In the genomic region with DNA sequence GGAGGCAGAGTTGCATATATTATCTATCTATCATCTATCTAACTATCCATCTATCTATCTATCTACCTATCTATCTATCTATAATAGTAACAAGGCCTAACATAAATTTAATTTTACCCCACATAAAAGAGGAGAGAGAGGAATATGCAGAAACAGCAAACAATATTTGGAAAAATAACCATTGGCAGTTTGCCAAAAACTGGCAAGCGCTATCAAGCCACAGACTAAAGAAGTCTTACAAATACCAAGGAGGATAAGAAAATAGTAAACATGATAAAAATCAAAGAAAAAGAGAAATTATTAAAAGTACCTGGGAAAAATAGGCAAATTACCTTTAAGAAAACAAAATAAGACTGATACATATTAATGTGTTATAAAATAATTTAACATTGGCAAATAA, we compare ENCODE assay signal across 18 cellular contexts.
DNase-seq lines count a peak whose midpoint lies in the region; ATAC-seq, FAIRE-seq and TF ChIP-seq lines count a peak whose summit lies in the region.
"Had no signal": no experiment of that assay in that cellular context is flagged by ENCODE, and none has a peak within 500 bp of the region (broad histone marks: within the 10 kb centered on the region; RNA-seq: fewer than 3 reads in every experiment).

No MANE protein-coding gene starts in this region.

- POLR2A ChIA-PET in K562 (lab: Yijun Ruan, JAX): no interaction called here

- intact Hi-C loops in K562 (cut with micrococcal nuclease): no loop called here
- intact Hi-C loops in kidney (cut with DNase I): no loop called here

- BruUV-seq in K562 (replicated peaks; lab: Mats Ljungman, UMichigan): no TSS peak

- CTCF ChIA-PET in K562 (lab: Yijun Ruan, JAX; ENCODE audit: low intra/inter-chr PET ratio): no interaction called here

- in situ Hi-C loops in K562 (cut with MboI): no loop called here

- H4K20me1 ChIP-seq in K562 (replicated peaks; ENCODE audit: control insufficient read depth, insufficient read depth, low read length) (no peaks in the 10 kb centered on the region), smooth muscle cell (ENCODE audit: low read depth) (no peaks in the 10 kb centered on the region)
- H4K20me1 ChIP-seq: BLaER1 had no signal

- ATAC-seq in K562: no peak
- ATAC-seq in HG03439 (IDR thresholded peaks at IDR 0.05; ENCODE audit: unreplicated experiment): no peak

- H3K4me2 ChIP-seq in K562 (ENCODE audit: insufficient read depth, low read length) (no peak overlapping the region), smooth muscle cell (no peak overlapping the region)
- H3K4me2 ChIP-seq: BLaER1 had no signal

- WGBS in K562 (ENCODE audit: insufficient coverage, low coverage, missing lambda C conversion rate): 0% methylated on average over 1 of the region's 1 CpG
- 92% methylated on average over 1 of the region's 1 CpG for WGBS in smooth muscle cell (ENCODE audit: low lambda C conversion rate)

- H3K27me3 ChIP-seq in K562 (ENCODE audit: control insufficient read depth in 2 of 2, insufficient read depth in 2 of 2, low read length in 2 of 2) (no peaks in the 10 kb centered on the region), smooth muscle cell (ENCODE audit: low read depth) (no peaks in the 10 kb centered on the region)
- H3K27me3 ChIP-seq: BE2C had no signal

- H3K79me2 ChIP-seq in K562 (ENCODE audit: control insufficient read depth, insufficient read depth, low read length) (no peaks in the 10 kb centered on the region), smooth muscle cell (ENCODE audit: low read depth) (no peaks in the 10 kb centered on the region)

- TF ChIP-seq POLR2A in K562 (conservative IDR thresholded peaks at IDR 0.05): no peak

- H3K27ac ChIP-seq in K562 (ENCODE audit: extremely low read depth, low read depth, low read length) (no peak overlapping the region), kidney (ENCODE audit: low read depth in 2 of 2, low read length in 2 of 2) (no peak overlapping the region), smooth muscle cell (ENCODE audit: low read depth) (no peak overlapping the region)
- H3K27ac ChIP-seq: BLaER1 had no signal

- FAIRE-seq in K562 (lab: Jason Lieb, UNC) (no peak), kidney (lab: Jason Lieb, UNC) (peak; percentile 78)
- FAIRE-seq: GM12891, GM19239 had no signal

- TF ChIP-seq RAD21 in K562 (CRISPR knock-in tag; conservative IDR thresholded peaks at IDR 0.05 in 1 of 2, IDR thresholded peaks at IDR 0.05 in 1 of 2): no peak

- no peak for DNase-seq in K562 (ENCODE audit: extremely low read depth in 1 of 4, low spot score in 3 of 4)
- no peak for DNase-seq in kidney
- no peak for DNase-seq in smooth muscle cell (lab: John Stamatoyannopoulos, UW; ENCODE audit: unreplicated experiment)
- no peak for DNase-seq in NCI-H128 (lab: John Stamatoyannopoulos, UW; ENCODE audit: unreplicated experiment)
- DNase-seq: 8988T; ACHN; BE2C; C1 segment of cervical spinal cord; CD4-positive, alpha-beta memory T cell; CD4-positive, CD25-positive, alpha-beta regulatory T cell; CD8-positive, alpha-beta memory T cell; COR-L47; DMS79 treated with DMSO at 0.1 percent for 48 hours; GF-D8 had no signal

- no peaks in the 10 kb centered on the region for H3K36me3 ChIP-seq in K562 (ENCODE audit: control insufficient read depth, insufficient read depth, low read length)
- H3K36me3 ChIP-seq in kidney (ENCODE audit: control insufficient read depth in 1 of 2, insufficient read depth in 2 of 2, low read length in 2 of 2): no peaks in the 10 kb centered on the region
- no peaks in the 10 kb centered on the region for H3K36me3 ChIP-seq in smooth muscle cell (ENCODE audit: low read depth)
- H3K36me3 ChIP-seq: BE2C, BLaER1 had no signal

- H3K4me3 ChIP-seq in K562 (no peak overlapping the region), kidney (ENCODE audit: low read length in 2 of 2) (no peak overlapping the region), smooth muscle cell (no peak overlapping the region)
- H3K4me3 ChIP-seq: BLaER1 had no signal

- no peak for TF ChIP-seq EP300 in K562 (IDR thresholded peaks at IDR 0.05; ENCODE audit: low read length)

- H3K9ac ChIP-seq in K562 (ENCODE audit: insufficient read depth in 1 of 2, low read depth in 2 of 2, low read length in 2 of 2) (no peak overlapping the region), kidney (ENCODE audit: low read length in 2 of 2) (no peak overlapping the region), smooth muscle cell (ENCODE audit: low read depth) (no peak overlapping the region)
- H3K9ac ChIP-seq: BLaER1 had no signal

- H3K4me1 ChIP-seq in K562 (replicated peaks in 1 of 2; ENCODE audit: control insufficient read depth in 2 of 2, insufficient read depth in 2 of 2, low read length in 2 of 2) (no peaks in the 10 kb centered on the region), kidney (ENCODE audit: control insufficient read depth in 1 of 2, insufficient read depth in 1 of 2, low read depth in 1 of 2, low read length in 2 of 2) (no peaks in the 10 kb centered on the region), smooth muscle cell (ENCODE audit: low read depth) (peaks cover 1% of the 10 kb centered on the region)
- H3K4me1 ChIP-seq: BE2C, BLaER1 had no signal

- no peaks in the 10 kb centered on the region for H3K9me1 ChIP-seq in K562 (ENCODE audit: control insufficient read depth, insufficient read depth, low read length)

- no peaks in the 10 kb centered on the region for H3F3A ChIP-seq in smooth muscle cell (ENCODE audit: low read depth)

- H2AFZ ChIP-seq in K562 (ENCODE audit: low read depth, low read length) (no peak overlapping the region), smooth muscle cell (ENCODE audit: low read depth) (peak overlapping the region; percentile 8)

- H3K9me3 ChIP-seq in K562 (replicated peaks; ENCODE audit: control insufficient read depth, insufficient read depth, low read depth, low read length) (no peaks in the 10 kb centered on the region), kidney (ENCODE audit: control insufficient read depth in 1 of 2, low read length in 2 of 2) (no peaks in the 10 kb centered on the region), smooth muscle cell (replicated peaks; ENCODE audit: low read depth) (no peaks in the 10 kb centered on the region)
- H3K9me3 ChIP-seq: BE2C, BLaER1 had no signal

- no peak for TF ChIP-seq CTCF in K562 (IDR thresholded peaks at IDR 0.05 in 2 of 3, conservative IDR thresholded peaks at IDR 0.05 in 1 of 3; ENCODE audit: insufficient read depth in 2 of 3, low read depth in 1 of 3, low read length in 3 of 3)
- no peak for TF ChIP-seq CTCF in kidney (IDR thresholded peaks at IDR 0.05; ENCODE audit: borderline replicate concordance, extremely low read depth, insufficient read depth)
- no peak for TF ChIP-seq CTCF in smooth muscle cell (IDR thresholded peaks at IDR 0.05; ENCODE audit: borderline replicate concordance, insufficient read depth, poor library complexity, severe bottlenecking)

TF ChIP-seq in K562, 482 proteins besides CTCF, POLR2A, EP300 and RAD21:
- TF ChIP-seq, protein P1, sequence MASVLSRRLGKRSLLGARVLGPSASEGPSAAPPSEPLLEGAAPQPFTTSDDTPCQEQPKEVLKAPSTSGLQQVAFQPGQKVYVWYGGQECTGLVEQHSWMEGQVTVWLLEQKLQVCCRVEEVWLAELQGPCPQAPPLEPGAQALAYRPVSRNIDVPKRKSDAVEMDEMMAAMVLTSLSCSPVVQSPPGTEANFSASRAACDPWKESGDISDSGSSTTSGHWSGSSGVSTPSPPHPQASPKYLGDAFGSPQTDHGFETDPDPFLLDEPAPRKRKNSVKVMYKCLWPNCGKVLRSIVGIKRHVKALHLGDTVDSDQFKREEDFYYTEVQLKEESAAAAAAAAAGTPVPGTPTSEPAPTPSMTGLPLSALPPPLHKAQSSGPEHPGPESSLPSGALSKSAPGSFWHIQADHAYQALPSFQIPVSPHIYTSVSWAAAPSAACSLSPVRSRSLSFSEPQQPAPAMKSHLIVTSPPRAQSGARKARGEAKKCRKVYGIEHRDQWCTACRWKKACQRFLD (CRISPR knock-in tag; IDR thresholded peaks at IDR 0.05): no peak
- TF ChIP-seq NFIX (CRISPR knock-in tag; IDR thresholded peaks at IDR 0.05; ENCODE audit: low read depth) (peak; percentile 85), NFIC (IDR thresholded peaks at IDR 0.05) (peak; percentile 88), ZNF79 (CRISPR knock-in tag; IDR thresholded peaks at IDR 0.05; ENCODE audit: low read depth) (no peak)
